ENCODE assay signal across 2 cellular contexts in the genomic region with DNA sequence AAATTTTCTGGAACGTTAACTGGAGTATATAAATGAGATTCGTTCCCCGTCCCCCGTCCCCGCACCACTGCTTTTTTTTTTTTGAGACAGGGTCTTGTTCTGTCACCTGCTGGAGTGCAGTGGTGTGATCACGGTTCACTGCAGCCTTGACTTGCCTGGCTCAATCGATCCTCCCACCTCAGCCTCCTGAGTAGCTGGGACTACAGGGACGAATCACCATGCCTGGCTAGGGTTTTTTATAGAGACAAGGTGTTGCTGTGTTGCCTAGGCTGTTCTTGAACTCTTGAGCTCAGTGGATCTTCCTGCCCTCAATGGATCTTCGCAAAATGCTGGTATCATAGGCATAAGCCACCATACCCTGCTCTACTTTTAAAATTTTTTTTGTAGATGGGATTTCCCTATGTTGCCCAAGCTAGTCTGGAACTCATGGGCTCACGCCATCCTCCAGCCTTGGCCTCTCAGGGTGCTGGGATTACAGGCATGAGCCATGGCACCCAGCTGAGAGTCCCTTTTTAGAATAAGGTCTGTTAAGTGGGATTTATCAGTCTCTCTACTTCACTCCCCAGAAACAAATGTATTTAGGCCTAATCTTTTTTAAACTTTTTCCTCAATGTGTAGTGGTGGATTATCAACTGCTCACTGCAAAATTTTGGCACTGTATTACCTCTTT.
TF ChIP-seq lines count a peak whose summit lies in the region.

No MANE protein-coding gene starts in this region.

TF ChIP-seq in SK-N-SH, 30 proteins besides CTCF, POLR2A, EP300 and RAD21 (continued from another document):
- TF ChIP-seq, protein P1, sequence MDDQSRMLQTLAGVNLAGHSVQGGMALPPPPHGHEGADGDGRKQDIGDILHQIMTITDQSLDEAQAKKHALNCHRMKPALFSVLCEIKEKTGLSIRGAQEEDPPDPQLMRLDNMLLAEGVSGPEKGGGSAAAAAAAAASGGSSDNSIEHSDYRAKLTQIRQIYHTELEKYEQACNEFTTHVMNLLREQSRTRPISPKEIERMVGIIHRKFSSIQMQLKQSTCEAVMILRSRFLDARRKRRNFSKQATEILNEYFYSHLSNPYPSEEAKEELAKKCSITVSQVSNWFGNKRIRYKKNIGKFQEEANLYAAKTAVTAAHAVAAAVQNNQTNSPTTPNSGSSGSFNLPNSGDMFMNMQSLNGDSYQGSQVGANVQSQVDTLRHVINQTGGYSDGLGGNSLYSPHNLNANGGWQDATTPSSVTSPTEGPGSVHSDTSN (IDR thresholded peaks at IDR 0.05), result no peak

TF ChIP-seq in SK-N-SH treated with all-trans-retinoic acid at 6 μM for 48 hours, 23 proteins besides CTCF, POLR2A, EP300 and RAD21 (continued from another document):
- no peak for TF ChIP-seq ZC3H10 (CRISPR knock-in tag; IDR thresholded peaks at IDR 0.05)
- no peak for TF ChIP-seq CSRNP3 (CRISPR knock-in tag; IDR thresholded peaks at IDR 0.05)
- no peak for TF ChIP-seq ISL1 (CRISPR knock-in tag; IDR thresholded peaks at IDR 0.05)
- TF ChIP-seq, protein P2, sequence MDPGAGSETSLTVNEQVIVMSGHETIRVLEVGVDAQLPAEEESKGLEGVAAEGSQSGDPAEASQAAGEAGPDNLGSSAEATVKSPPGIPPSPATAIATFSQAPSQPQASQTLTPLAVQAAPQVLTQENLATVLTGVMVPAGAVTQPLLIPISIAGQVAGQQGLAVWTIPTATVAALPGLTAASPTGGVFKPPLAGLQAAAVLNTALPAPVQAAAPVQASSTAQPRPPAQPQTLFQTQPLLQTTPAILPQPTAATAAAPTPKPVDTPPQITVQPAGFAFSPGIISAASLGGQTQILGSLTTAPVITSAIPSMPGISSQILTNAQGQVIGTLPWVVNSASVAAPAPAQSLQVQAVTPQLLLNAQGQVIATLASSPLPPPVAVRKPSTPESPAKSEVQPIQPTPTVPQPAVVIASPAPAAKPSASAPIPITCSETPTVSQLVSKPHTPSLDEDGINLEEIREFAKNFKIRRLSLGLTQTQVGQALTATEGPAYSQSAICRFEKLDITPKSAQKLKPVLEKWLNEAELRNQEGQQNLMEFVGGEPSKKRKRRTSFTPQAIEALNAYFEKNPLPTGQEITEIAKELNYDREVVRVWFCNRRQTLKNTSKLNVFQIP (CRISPR knock-in tag; IDR thresholded peaks at IDR 0.05; ENCODE audit: borderline replicate concordance, low read depth), result no peak
- TF ChIP-seq BACH2 (CRISPR knock-in tag; IDR thresholded peaks at IDR 0.05; ENCODE audit: borderline replicate concordance), result no peak
- TF ChIP-seq RARB (CRISPR knock-in tag; IDR thresholded peaks at IDR 0.05), result no peak
- TF ChIP-seq, protein P3, sequence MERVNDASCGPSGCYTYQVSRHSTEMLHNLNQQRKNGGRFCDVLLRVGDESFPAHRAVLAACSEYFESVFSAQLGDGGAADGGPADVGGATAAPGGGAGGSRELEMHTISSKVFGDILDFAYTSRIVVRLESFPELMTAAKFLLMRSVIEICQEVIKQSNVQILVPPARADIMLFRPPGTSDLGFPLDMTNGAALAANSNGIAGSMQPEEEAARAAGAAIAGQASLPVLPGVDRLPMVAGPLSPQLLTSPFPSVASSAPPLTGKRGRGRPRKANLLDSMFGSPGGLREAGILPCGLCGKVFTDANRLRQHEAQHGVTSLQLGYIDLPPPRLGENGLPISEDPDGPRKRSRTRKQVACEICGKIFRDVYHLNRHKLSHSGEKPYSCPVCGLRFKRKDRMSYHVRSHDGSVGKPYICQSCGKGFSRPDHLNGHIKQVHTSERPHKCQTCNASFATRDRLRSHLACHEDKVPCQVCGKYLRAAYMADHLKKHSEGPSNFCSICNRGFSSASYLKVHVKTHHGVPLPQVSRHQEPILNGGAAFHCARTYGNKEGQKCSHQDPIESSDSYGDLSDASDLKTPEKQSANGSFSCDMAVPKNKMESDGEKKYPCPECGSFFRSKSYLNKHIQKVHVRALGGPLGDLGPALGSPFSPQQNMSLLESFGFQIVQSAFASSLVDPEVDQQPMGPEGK (CRISPR knock-in tag; IDR thresholded peaks at IDR 0.05; ENCODE audit: borderline replicate concordance), result no peak
- no peak for TF ChIP-seq TOX (CRISPR knock-in tag; IDR thresholded peaks at IDR 0.05; ENCODE audit: borderline replicate concordance)
- TF ChIP-seq ZFP3 (CRISPR knock-in tag; IDR thresholded peaks at IDR 0.05), result no peak
- TF ChIP-seq TCF4 (CRISPR knock-in tag; IDR thresholded peaks at IDR 0.05; ENCODE audit: borderline replicate concordance), result no peak
- TF ChIP-seq ESRRG (CRISPR knock-in tag; IDR thresholded peaks at IDR 0.05), result no peak
- TF ChIP-seq ZFP30 (CRISPR knock-in tag; IDR thresholded peaks at IDR 0.05), result no peak
TF ChIP-seq in SK-N-SH treated with all-trans-retinoic acid at 6 μM for 48 hours: peak in this region for 0.
